ENCODE assay signal across 10 cellular contexts in the genomic region with DNA sequence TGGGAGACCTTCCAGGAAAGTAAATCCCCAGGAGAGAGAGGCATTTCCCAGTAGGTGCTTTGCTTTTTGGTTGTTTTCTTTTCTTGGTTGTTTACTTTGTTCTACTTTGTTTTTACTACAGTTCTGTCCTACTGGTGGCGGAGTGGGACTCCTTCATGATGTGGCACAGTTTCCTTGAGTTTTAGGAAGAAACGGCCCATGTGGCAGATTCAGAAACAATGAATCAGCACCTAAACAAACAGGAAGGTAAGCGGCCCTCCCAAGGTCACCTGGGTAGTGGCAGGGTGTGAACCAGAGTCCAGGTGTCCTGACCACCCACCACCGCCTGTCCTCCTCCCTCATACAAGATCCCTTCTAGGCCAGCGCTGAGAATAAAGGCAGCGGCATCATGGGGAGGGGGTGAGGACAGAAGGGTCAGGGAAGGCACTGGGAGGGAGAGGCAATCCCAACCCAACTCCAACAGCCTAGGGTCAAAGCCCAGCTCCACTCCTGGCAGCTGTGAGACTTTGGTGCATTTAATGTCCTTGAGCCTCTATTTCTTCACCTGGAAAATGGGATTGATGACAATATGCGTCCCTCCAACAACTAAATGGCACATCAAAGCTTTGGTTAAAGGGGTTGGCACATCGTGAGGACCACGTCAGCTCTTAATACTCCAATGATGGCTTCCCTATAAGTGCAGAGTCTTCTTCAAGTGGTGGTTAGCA.
DNase-seq lines count a peak whose midpoint lies in the region; TF ChIP-seq lines count a peak whose summit lies in the region.
"Had no signal": no experiment of that assay in that cellular context is flagged by ENCODE, and none has a peak within 500 bp of the region (broad histone marks: within the 10 kb centered on the region; RNA-seq: fewer than 3 reads in every experiment).

No MANE protein-coding gene starts in this region.

- H3K4me3 Mint-ChIP-seq in HFFc6 (peak overlapping the region; percentile 82; the same call in 1 of the 2 replicates), immature natural killer cell (peak overlapping the region; percentile 12 to 72 (median 53))
- no peak overlapping the region for H3K4me3 Mint-ChIP-seq in activated naive CD8-positive, alpha-beta T cell
- H3K4me3 Mint-ChIP-seq: CD8-positive, alpha-beta T cell had no signal

- H3K36me3 Mint-ChIP-seq in HFFc6 (ENCODE audit: low read depth) (peaks cover 6% of the 10 kb centered on the region; the same call in 1 of the 2 replicates), immature natural killer cell (no peaks in the 10 kb centered on the region)
- H3K36me3 Mint-ChIP-seq in activated naive CD8-positive, alpha-beta T cell, result peaks cover 2% of the 10 kb centered on the region
- H3K36me3 Mint-ChIP-seq: CD8-positive, alpha-beta T cell had no signal

- TF ChIP-seq CTCF in AG04450 (IDR thresholded peaks at IDR 0.05; ENCODE audit: low read depth, low read length), result no peak
- TF ChIP-seq CTCF in HFFc6 (IDR thresholded peaks at IDR 0.05), result no peak
- no peak for TF ChIP-seq CTCF in suprapubic skin (IDR thresholded peaks at IDR 0.05)

- H3K27me3 Mint-ChIP-seq in HFFc6 (ENCODE audit: insufficient read depth), result peaks cover 22% of the 10 kb centered on the region
- H3K27me3 Mint-ChIP-seq in activated naive CD8-positive, alpha-beta T cell, result peaks cover 3% of the 10 kb centered on the region
- H3K27me3 Mint-ChIP-seq in immature natural killer cell (ENCODE audit: low read depth in 3 of 3), result peaks cover 4 to 14% (median 9%) of the 10 kb centered on the region in 3 donors

- POLR2A ChIA-PET in AG04450 (lab: Yijun Ruan, JAX), result no interaction called here

- no peak overlapping the region for H3K4me3 ChIP-seq in AG04450 (ENCODE audit: low read depth, low read length)
- no peak overlapping the region for H3K4me3 ChIP-seq in suprapubic skin

- TF ChIP-seq POLR2A in suprapubic skin (IDR thresholded peaks at IDR 0.05), result no peak

- H3K27me3 ChIP-seq in AG04450 (ENCODE audit: control insufficient read depth, insufficient read depth, low read length), result peaks cover 5% of the 10 kb centered on the region
- H3K27me3 ChIP-seq in suprapubic skin, result peaks cover 2% of the 10 kb centered on the region

- no peaks in the 10 kb centered on the region for H3K4me1 ChIP-seq in suprapubic skin

- DNase-seq in AG04450 (ENCODE audit: low read depth, low spot score), result no peak
- DNase-seq in HFFc6, result peak; percentile 23
- DNase-seq in immature natural killer cell, result no peak
- DNase-seq in NCI-H2081 treated with DMSO at 0.1 percent for 48 hours (lab: John Stamatoyannopoulos, UW), result no peak
- no peak for DNase-seq in NCI-H1436 (lab: John Stamatoyannopoulos, UW)
- DNase-seq in germinal center (ENCODE audit: low spot score), result no peak
- no peak for DNase-seq in suprapubic skin (ENCODE audit: low spot score in 2 of 2)
- DNase-seq: erythroblast had no signal

- CTCF ChIA-PET in AG04450 (lab: Charles Lee), result interaction anchor here (0.7 to 1.0 kb wide), 2 partner anchors 10 to 74 kb away, joined by 3 read pairs; no protein-coding TSS in a partner anchor

- no peaks in the 10 kb centered on the region for H3K9me3 Mint-ChIP-seq in HFFc6
- no peaks in the 10 kb centered on the region for H3K9me3 Mint-ChIP-seq in activated naive CD8-positive, alpha-beta T cell (ENCODE audit: low read depth)
- no peaks in the 10 kb centered on the region for H3K9me3 Mint-ChIP-seq in immature natural killer cell
- H3K9me3 Mint-ChIP-seq: CD8-positive, alpha-beta T cell had no signal

- H3K27ac ChIP-seq in AG04450 (ENCODE audit: low read depth, low read length) (peak overlapping the region; percentile 78), suprapubic skin (no peak overlapping the region)

- no peaks in the 10 kb centered on the region for H3K36me3 ChIP-seq in suprapubic skin

- H3K9me3 ChIP-seq in AG04450 (ENCODE audit: control insufficient read depth, insufficient read depth, low read length) (no peaks in the 10 kb centered on the region), suprapubic skin (no peaks in the 10 kb centered on the region)

- no peak for TF ChIP-seq EP300 in suprapubic skin (IDR thresholded peaks at IDR 0.05)

- H3K27ac Mint-ChIP-seq in HFFc6, result peak overlapping the region; percentile 91
- peak overlapping the region; percentile 66 for H3K27ac Mint-ChIP-seq in activated naive CD8-positive, alpha-beta T cell
- peak overlapping the region in 1 of 6 donors; percentile 31 for H3K27ac Mint-ChIP-seq in immature natural killer cell
- H3K27ac Mint-ChIP-seq: CD8-positive, alpha-beta T cell had no signal

- 78% methylated on average over 9 of the region's 9 CpGs for whole genome bisulfite sequencing in suprapubic skin

- H3K4me1 Mint-ChIP-seq in HFFc6 (ENCODE audit: low read depth), result peaks cover 23% of the 10 kb centered on the region
- H3K4me1 Mint-ChIP-seq in activated naive CD8-positive, alpha-beta T cell (ENCODE audit: low read depth), result peaks cover 16% of the 10 kb centered on the region
- H3K4me1 Mint-ChIP-seq in immature natural killer cell, result peaks cover 21 to 29% of the 10 kb centered on the region in 2 donors
